Comparison of ENCODE assay signal across 15 cellular contexts in the genomic region with DNA sequence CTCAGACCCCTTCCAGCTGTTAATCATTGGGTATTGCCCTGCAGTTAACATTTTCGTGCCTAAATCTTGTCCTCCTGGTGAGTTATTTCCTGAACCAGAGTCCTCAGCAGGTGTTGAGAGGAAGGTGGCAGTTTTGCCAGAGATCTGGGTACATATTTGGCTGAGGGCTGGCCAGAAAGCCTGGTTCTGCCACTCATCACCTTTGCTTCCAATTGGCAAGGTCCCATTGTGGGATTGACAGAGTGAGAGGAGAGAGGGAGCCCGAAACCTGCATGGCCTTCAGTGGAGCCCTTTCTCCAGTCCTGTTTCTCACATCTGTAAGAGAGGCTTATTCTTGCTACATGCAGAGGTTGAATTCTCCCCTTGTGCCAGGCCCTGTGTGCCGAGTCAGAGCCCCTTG. TPM values are rescaled to one million over a fixed set of nuclear protein-coding genes. Genes with fewer than 3 reads are reported as not detected.
DNase-seq lines count a peak whose midpoint lies in the region; ATAC-seq and TF ChIP-seq lines count a peak whose summit lies in the region.
"Had no signal": no experiment of that assay in that cellular context is flagged by ENCODE, and none has a peak within 500 bp of the region (broad histone marks: within the 10 kb centered on the region; RNA-seq: fewer than 3 reads in every experiment).

No MANE protein-coding gene starts in this region.

- WGBS in spleen, 5 donors: 67 to 74% (median 73%) methylated on average over 3 of the region's 3 CpGs

- TF ChIP-seq POLR2A in spleen (IDR thresholded peaks at IDR 0.05): no peak

- H4K20me1 ChIP-seq in Karpas-422 (ENCODE audit: insufficient read depth, low read depth, low read length): no peaks in the 10 kb centered on the region

- H3K9me2 ChIP-seq in Karpas-422 (replicated peaks; ENCODE audit: insufficient read depth, low read length): no peaks in the 10 kb centered on the region

- H3K4me3 ChIP-seq in Karpas-422 (ENCODE audit: low read length) (no peak overlapping the region), left lung (no peak overlapping the region), spleen (no peak overlapping the region)

- TF ChIP-seq CTCF in left lung (IDR thresholded peaks at IDR 0.05) (no peak), spleen (IDR thresholded peaks at IDR 0.05 in 8 of 11, conservative IDR thresholded peaks at IDR 0.05 in 3 of 11) (no peak)

- intact Hi-C loops in left lung (cut with DNase I): no loop called here
- intact Hi-C loops in spleen (cut with DNase I; ENCODE audit: low total_unique reads): no loop called here

- H3K27me3 ChIP-seq in Karpas-422 (ENCODE audit: low read length) (no peaks in the 10 kb centered on the region), left lung (no peaks in the 10 kb centered on the region), spleen (replicated peaks in 1 of 7) (no peaks in the 10 kb centered on the region)

- no peaks in the 10 kb centered on the region for H3K79me2 ChIP-seq in Karpas-422 (ENCODE audit: low read length)

- H3K27ac ChIP-seq in Karpas-422 (ENCODE audit: low read length): no peak overlapping the region
- H3K27ac ChIP-seq in left lung: no peak overlapping the region
- H3K27ac ChIP-seq in spleen: no peak overlapping the region

- H3K36me3 ChIP-seq in Karpas-422 (ENCODE audit: insufficient read depth, low read length) (no peaks in the 10 kb centered on the region), left lung (no peaks in the 10 kb centered on the region), spleen (no peaks in the 10 kb centered on the region)

- H3K4me1 ChIP-seq in Karpas-422 (ENCODE audit: low read length): peaks cover 2% of the 10 kb centered on the region
- peaks cover 9 to 40% of the 10 kb centered on the region in 2 donors for H3K4me1 ChIP-seq in left lung
- peaks cover 0 to 24% (median 3%) of the 10 kb centered on the region in 6 donors for H3K4me1 ChIP-seq in spleen

- H3K4me2 ChIP-seq in Karpas-422 (ENCODE audit: low read depth, low read length, poor library complexity, severe bottlenecking): no peak overlapping the region

- H2AFZ ChIP-seq in Karpas-422 (ENCODE audit: low read length): peak overlapping the region; percentile 67; the same call in 1 of the 2 replicates

- no peak for DNase-seq in Karpas-422
- DNase-seq in cerebellum (ENCODE audit: low spot score): peak; percentile 76
- DNase-seq in left lung: no peak
- peak; percentile 24 for DNase-seq in spleen
- no peak for DNase-seq in DMS79 (lab: John Stamatoyannopoulos, UW)
- DNase-seq in foreskin melanocyte: no peak
- DNase-seq: activated CD4-positive, alpha-beta T cell treated with anti-CD3 and anti-CD28 coated beads for 1 hour; activated effector memory CD4-positive, alpha-beta T cell treated with anti-CD3 and anti-CD28 coated beads, Interleukin-2, amount 50 U/mL, for 16 hours; NCI-H1694; NCI-H2227 treated with DMSO at 0.1 percent for 48 hours; nephron progenitor cell; stimulated activated CD4-positive, alpha-beta T cell treated with anti-CD3 and anti-CD28 coated beads, Interleukin-1b, Interleukin-23, amount 100 ng/mL, for 48 hours; T1000 had no signal

- ATAC-seq in left lung (peak; percentile 57), HG03520 (IDR thresholded peaks at IDR 0.05; ENCODE audit: unreplicated experiment) (no peak)
- ATAC-seq: sciatic nerve had no signal

- no peaks in the 10 kb centered on the region for H3K9me3 ChIP-seq in Karpas-422 (ENCODE audit: low read length)
- H3K9me3 ChIP-seq in left lung: no peaks in the 10 kb centered on the region
- H3K9me3 ChIP-seq in spleen: no peaks in the 10 kb centered on the region

- no peak overlapping the region for H3K9ac ChIP-seq in Karpas-422 (ENCODE audit: low read length)

RNA-seq across cellular contexts. Expression of a gene that starts 8.9 kb away (rescaled TPM):
- 377 and 455 TPM in 2 replicates for total RNA-seq in Karpas-422 (2014; rRNA removed; shearing (Covaris generic); ENCODE audit: low replicate concordance)
- total RNA-seq in cerebellum (71.4 TPM), left lung (100 to 1,000 TPM; 458 to 594 TPM), spleen (100 to 1,000 TPM; 253 to 490 (median 287) TPM)
- polyA plus RNA-seq in spleen: 100 to 1,000 TPM; 110 to 195 (median 137) TPM

Comparison
In these comparisons a context has a peak if more than half of its experiments do, and no peak if none do; other contexts are left out.
1. DNase-seq: peak in cerebellum (single experiment) and spleen (single experiment); none in Karpas-422 (single experiment), left lung (0 of 2), DMS79 (single experiment) and foreskin melanocyte (single experiment).